Comparison of ENCODE assay signal across 19 cellular contexts in genomic region chr19:53577968-53578367, GRCh38. TPM values are rescaled to one million over a fixed set of nuclear protein-coding genes. Genes with fewer than 3 reads are reported as not detected.
DNase-seq lines count a peak whose midpoint lies in the region; ATAC-seq, FAIRE-seq and TF ChIP-seq lines count a peak whose summit lies in the region.
"Had no signal": no experiment of that assay in that cellular context is flagged by ENCODE, and none has a peak within 500 bp of the region (broad histone marks: within the 10 kb centered on the region; RNA-seq: fewer than 3 reads in every experiment).

No MANE protein-coding gene starts in this region.

- peaks cover 58% of the 10 kb centered on the region for H3K9me3 Mint-ChIP-seq in astrocyte (ENCODE audit: unreplicated experiment)
- H3K9me3 Mint-ChIP-seq in natural killer cell: peaks cover 4 to 24% of the 10 kb centered on the region in 2 donors

- DNase-seq in cardiac septum (ENCODE audit: low spot score): peak; percentile 44
- no peak for DNase-seq in left ventricle myocardium inferior
- no peak for DNase-seq in astrocyte (ENCODE audit: low read depth)
- DNase-seq in kidney: peak; percentile 36
- DNase-seq in posterior vena cava (ENCODE audit: low spot score): peak; percentile 59
- no peak for DNase-seq in activated gamma-delta T cell treated with Interleukin-2 at 50 U/mL for 16 hours
- DNase-seq in natural killer cell: no peak
- DNase-seq: CD4-positive, CD25-positive, alpha-beta regulatory T cell; DMS79 treated with DMSO at 0.1 percent for 48 hours; EL; HCEC 1CT had no signal

- no peaks in the 10 kb centered on the region for H4K20me1 ChIP-seq in astrocyte (ENCODE audit: insufficient read depth, low read length)

- FAIRE-seq in astrocyte (lab: Jason Lieb, UNC) (no peak), kidney (lab: Jason Lieb, UNC) (no peak)
- FAIRE-seq: GM12892 had no signal

- H3K27ac ChIP-seq in left ventricle myocardium inferior (replicated peaks) (no peak overlapping the region), astrocyte (ENCODE audit: low read depth, low read length) (no peak overlapping the region), kidney (ENCODE audit: low read depth in 2 of 2, low read length in 2 of 2) (no peak overlapping the region)
- H3K27ac ChIP-seq: 22Rv1 had no signal

- H3K36me3 Mint-ChIP-seq in astrocyte (ENCODE audit: low read depth, unreplicated experiment) (peaks cover 43% of the 10 kb centered on the region), natural killer cell (peaks cover 25% of the 10 kb centered on the region)

- no peak overlapping the region for H3K4me2 ChIP-seq in astrocyte (ENCODE audit: low read length)

- H3K79me2 ChIP-seq in astrocyte (ENCODE audit: insufficient read depth, low read length): no peaks in the 10 kb centered on the region

- H3K4me3 ChIP-seq in left ventricle myocardium inferior (no peak overlapping the region), astrocyte (ENCODE audit: insufficient read depth, low read depth, low read length) (no peak overlapping the region), kidney (ENCODE audit: low read length in 2 of 2) (no peak overlapping the region)

- H3K9ac ChIP-seq in astrocyte (ENCODE audit: low read length): no peak overlapping the region
- H3K9ac ChIP-seq in kidney (ENCODE audit: low read length in 2 of 2): no peak overlapping the region

- H3K4me3 Mint-ChIP-seq in astrocyte (ENCODE audit: unreplicated experiment) (no peak overlapping the region), natural killer cell (no peak overlapping the region)
- H3K4me3 Mint-ChIP-seq: CD4-positive, CD25-positive, alpha-beta regulatory T cell had no signal

- no peak overlapping the region for H2AFZ ChIP-seq in astrocyte (ENCODE audit: low read depth, low read length)

- H3K36me3 ChIP-seq in left ventricle myocardium inferior (peaks cover 67% of the 10 kb centered on the region), astrocyte (ENCODE audit: insufficient read depth, low read length) (peaks cover 23% of the 10 kb centered on the region), kidney (ENCODE audit: control insufficient read depth in 1 of 2, insufficient read depth in 2 of 2, low read length in 2 of 2) (peaks cover 18 to 24% of the 10 kb centered on the region in 2 donors)

- intact Hi-C loops in cardiac septum (cut with DNase I) (no loop called here), left ventricle myocardium inferior (cut with micrococcal nuclease) (no loop called here), kidney (cut with DNase I) (no loop called here), posterior vena cava (cut with DNase I) (no loop called here), natural killer cell (cut with micrococcal nuclease) (no loop called here)

- ATAC-seq in natural killer cell (no peak), GM18907 (IDR thresholded peaks at IDR 0.05; ENCODE audit: unreplicated experiment) (no peak)

- no peaks in the 10 kb centered on the region for H3K27me3 Mint-ChIP-seq in astrocyte (ENCODE audit: low read depth, unreplicated experiment)
- no peaks in the 10 kb centered on the region for H3K27me3 Mint-ChIP-seq in natural killer cell (ENCODE audit: low read depth in 2 of 2)
- H3K27me3 Mint-ChIP-seq: CD4-positive, CD25-positive, alpha-beta regulatory T cell; IgD-negative memory B cell had no signal

- H3K27me3 ChIP-seq in left ventricle myocardium inferior (ENCODE audit: low read depth) (no peaks in the 10 kb centered on the region), astrocyte (ENCODE audit: insufficient read depth, low read length) (no peaks in the 10 kb centered on the region)

- H3K9me3 ChIP-seq in left ventricle myocardium inferior (replicated peaks) (peaks cover 57% of the 10 kb centered on the region), astrocyte (ENCODE audit: insufficient read depth, low read depth, low read length) (peaks cover 26% of the 10 kb centered on the region), kidney (ENCODE audit: control insufficient read depth in 1 of 2, low read length in 2 of 2) (peaks cover 15 to 29% of the 10 kb centered on the region in 2 donors)

- H3K4me1 Mint-ChIP-seq in astrocyte (ENCODE audit: low read depth, unreplicated experiment) (no peaks in the 10 kb centered on the region), natural killer cell (no peaks in the 10 kb centered on the region)
- H3K4me1 Mint-ChIP-seq: CD4-positive, CD25-positive, alpha-beta regulatory T cell had no signal

- no peaks in the 10 kb centered on the region for H3K4me1 ChIP-seq in left ventricle myocardium inferior
- H3K4me1 ChIP-seq in astrocyte (ENCODE audit: insufficient read depth, low read length): no peaks in the 10 kb centered on the region
- H3K4me1 ChIP-seq in kidney (ENCODE audit: control insufficient read depth in 1 of 2, insufficient read depth in 1 of 2, low read depth in 1 of 2, low read length in 2 of 2): no peaks in the 10 kb centered on the region

- H3K27ac Mint-ChIP-seq in astrocyte (ENCODE audit: unreplicated experiment) (peak overlapping the region; percentile 41), natural killer cell (peak overlapping the region in 1 of 2 donors; percentile 51)
- H3K27ac Mint-ChIP-seq: CD4-positive, CD25-positive, alpha-beta regulatory T cell had no signal

- TF ChIP-seq CTCF in left ventricle myocardium inferior (IDR thresholded peaks at IDR 0.05; ENCODE audit: borderline replicate concordance) (no peak), astrocyte (IDR thresholded peaks at IDR 0.05; ENCODE audit: insufficient read depth, low read depth, low read length) (no peak), kidney (IDR thresholded peaks at IDR 0.05; ENCODE audit: borderline replicate concordance, extremely low read depth, insufficient read depth) (no peak), natural killer cell (IDR thresholded peaks at IDR 0.05) (no peak)

RNA-seq across cellular contexts. Expression of gene ZNF331, which starts 40.0 kb away (rescaled TPM):
- total RNA-seq in cardiac septum: 9.8 TPM
- total RNA-seq in left ventricle myocardium inferior: 10.1 TPM
- 4.8 and 5.1 TPM in 2 replicates for total RNA-seq in astrocyte
- 22.3 TPM for total RNA-seq in kidney
- 6.5 TPM for polyA plus RNA-seq in kidney (ENCODE audit: insufficient read depth, low read depth, low replicate concordance)
- 10 to 100 TPM; 21.5 to 45.7 TPM for total RNA-seq in posterior vena cava
- total RNA-seq in natural killer cell: 100 to 1,000 TPM; 153 to 245 (median 204) TPM

RNA-seq across cellular contexts. Expression of gene DPRX, which starts 53.8 kb away (rescaled TPM):
- total RNA-seq in cardiac septum (0.54 TPM), left ventricle myocardium inferior (not detected), astrocyte (not detected in 2 replicates), kidney (not detected), posterior vena cava (not detected), natural killer cell (not detected)
- not detected for polyA plus RNA-seq in kidney (ENCODE audit: insufficient read depth, low read depth, low replicate concordance)
- total RNA-seq: A673; CD4-positive, CD25-positive, alpha-beta regulatory T cell; H4; HT-29 had no signal
- polyA plus RNA-seq: BJ; CD4-positive, CD25-positive, alpha-beta regulatory T cell; IgD-negative memory B cell had no signal

Comparison
In these comparisons a context has a peak if more than half of its experiments do, and no peak if none do; other contexts are left out.
1. DNase-seq: peak in cardiac septum (single experiment), kidney (single experiment) and posterior vena cava (single experiment); none in left ventricle myocardium inferior (single experiment), astrocyte (single experiment), activated gamma-delta T cell treated with Interleukin-2 at 50 U/mL for 16 hours (single experiment) and natural killer cell (single experiment).